In the genomic region with DNA sequence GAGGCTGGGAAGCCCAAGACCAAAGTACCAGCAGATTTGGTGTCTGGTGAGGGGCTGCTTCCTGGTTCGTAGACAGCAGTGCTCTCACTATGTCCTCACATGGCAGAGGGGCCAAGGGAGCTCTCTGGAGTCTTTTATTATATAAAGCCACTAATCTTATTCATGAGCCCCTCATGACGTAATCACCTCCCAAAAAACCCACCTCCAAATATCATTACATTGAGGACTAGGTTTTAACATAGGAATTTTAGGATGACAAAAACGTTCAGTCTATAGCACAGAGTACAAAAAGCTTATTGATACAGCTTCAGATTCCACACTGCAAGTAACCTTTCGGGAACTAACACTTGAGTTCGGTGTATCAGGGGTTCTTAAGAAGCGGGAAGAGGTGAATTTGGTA, we compare ENCODE assay signal across 1 cellular context.
TF ChIP-seq lines count a peak whose summit lies in the region.

No MANE protein-coding gene starts in this region.

TF ChIP-seq in HepG2, 621 proteins besides CTCF, POLR2A, EP300 and RAD21:
- TF ChIP-seq SMAD3 (CRISPR knock-in tag; IDR thresholded peaks at IDR 0.05), result no peak
- peak; percentile 84 for TF ChIP-seq ATF7 (IDR thresholded peaks at IDR 0.05)
- no peak for TF ChIP-seq ATF7 (CRISPR knock-in tag; IDR thresholded peaks at IDR 0.05)
- TF ChIP-seq CREB1 (IDR thresholded peaks at IDR 0.05), result peak; percentile 65
- no peak for TF ChIP-seq CREB1 (CRISPR knock-in tag; IDR thresholded peaks at IDR 0.05)
